9 cellular contexts compared by ENCODE assay signal in genomic region chr7:155804431-155804831, GRCh38. TPM values are rescaled to one million over a fixed set of nuclear protein-coding genes. Genes with fewer than 3 reads are reported as not detected.
A peak's percentile ranks its signal among the peaks of the same experiment; 100 is the strongest.
DNase-seq lines count a peak whose midpoint lies in the region; ATAC-seq and TF ChIP-seq lines count a peak whose summit lies in the region.
"Had no signal": no experiment of that assay in that cellular context is flagged by ENCODE, and none has a peak within 500 bp of the region (broad histone marks: within the 10 kb centered on the region; RNA-seq: fewer than 3 reads in every experiment).

No MANE protein-coding gene starts in this region.

- TF ChIP-seq CTCF in HEK293 (tag by site-specific recombination; IDR thresholded peaks at IDR 0.05) (no peak), chondrocyte (IDR thresholded peaks at IDR 0.05) (no peak)

- peaks cover 66% of the 10 kb centered on the region for H3K27me3 Mint-ChIP-seq in CD4-positive, CD25-positive, alpha-beta regulatory T cell
- H3K27me3 Mint-ChIP-seq in chondrocyte (ENCODE audit: low read depth), result peaks cover 39% of the 10 kb centered on the region
- H3K27me3 Mint-ChIP-seq in naive thymus-derived CD8-positive, alpha-beta T cell, result peaks cover 13 to 72% (median 44%) of the 10 kb centered on the region in 5 donors

- no peak for DNase-seq in CD4-positive, CD25-positive, alpha-beta regulatory T cell
- DNase-seq in chondrocyte (ENCODE audit: low spot score) (no peak), NCI-H446 treated with DMSO at 0.1 percent for 48 hours (lab: John Stamatoyannopoulos, UW) (no peak), kidney tubule cell (ENCODE audit: low spot score) (no peak)
- peak in 1 of 10 donors; percentile 22 for DNase-seq in naive thymus-derived CD8-positive, alpha-beta T cell

- H3K4me1 ChIP-seq in CD4-positive, CD25-positive, alpha-beta regulatory T cell (ENCODE audit: control insufficient read depth, insufficient read depth, low read length, poor library complexity, severe bottlenecking), result peaks cover 32% of the 10 kb centered on the region
- H3K4me1 ChIP-seq in HEK293 (ENCODE audit: control insufficient read depth, insufficient read depth, low read length), result peaks cover 3% of the 10 kb centered on the region; the same call in 1 of the 2 replicates

- no peak overlapping the region for H3K27ac ChIP-seq in CD4-positive, CD25-positive, alpha-beta regulatory T cell (ENCODE audit: insufficient read depth, low read length, poor library complexity, severe bottlenecking)
- H3K27ac ChIP-seq in HEK293 (ENCODE audit: extremely low read depth, low read depth, low read length), result no peak overlapping the region
- H3K27ac ChIP-seq: ovary had no signal

- POLR2A ChIA-PET in HEK293 (lab: Yijun Ruan, JAX), result interaction anchor here (0.5 kb wide), 1 partner anchor 352 kb away, joined by 3 read pairs; no protein-coding TSS in a partner anchor
- POLR2A ChIA-PET in naive thymus-derived CD8-positive, alpha-beta T cell (lab: Charles Lee), result no interaction called here

- peaks cover 0 to 1% (median 0%) of the 10 kb centered on the region in 7 donors for H3K9me3 Mint-ChIP-seq in CD4-positive, CD25-positive, alpha-beta regulatory T cell
- H3K9me3 Mint-ChIP-seq in chondrocyte (ENCODE audit: low read depth), result no peaks in the 10 kb centered on the region
- H3K9me3 Mint-ChIP-seq in naive thymus-derived CD8-positive, alpha-beta T cell, result no peaks in the 10 kb centered on the region

- H3K36me3 Mint-ChIP-seq in CD4-positive, CD25-positive, alpha-beta regulatory T cell, result no peaks in the 10 kb centered on the region
- H3K36me3 Mint-ChIP-seq in chondrocyte (ENCODE audit: low read depth), result no peaks in the 10 kb centered on the region
- no peaks in the 10 kb centered on the region for H3K36me3 Mint-ChIP-seq in naive thymus-derived CD8-positive, alpha-beta T cell

- H3K4me1 Mint-ChIP-seq in CD4-positive, CD25-positive, alpha-beta regulatory T cell, result peaks cover 0 to 25% (median 0%) of the 10 kb centered on the region in 4 donors
- H3K4me1 Mint-ChIP-seq in chondrocyte (ENCODE audit: low read depth), result peaks cover 24% of the 10 kb centered on the region
- H3K4me1 Mint-ChIP-seq in naive thymus-derived CD8-positive, alpha-beta T cell, result peaks cover 8 to 31% (median 24%) of the 10 kb centered on the region in 4 donors

- no peak for ATAC-seq in CD4-positive, CD25-positive, alpha-beta regulatory T cell (ENCODE audit: low read depth in 2 of 2)
- no peak for ATAC-seq in naive thymus-derived CD8-positive, alpha-beta T cell
- no peak for ATAC-seq in HG03520 (IDR thresholded peaks at IDR 0.05; ENCODE audit: unreplicated experiment)
- ATAC-seq in GM19351 (IDR thresholded peaks at IDR 0.05; ENCODE audit: unreplicated experiment), result no peak

- no peaks in the 10 kb centered on the region for H3K36me3 ChIP-seq in CD4-positive, CD25-positive, alpha-beta regulatory T cell (ENCODE audit: control insufficient read depth, insufficient read depth, low read length)
- H3K36me3 ChIP-seq in HEK293 (ENCODE audit: control insufficient read depth in 2 of 2, insufficient read depth in 1 of 2, low read length in 2 of 2), result no peaks in the 10 kb centered on the region
- H3K36me3 ChIP-seq: ovary had no signal

- no peak overlapping the region for H3K4me3 ChIP-seq in CD4-positive, CD25-positive, alpha-beta regulatory T cell (ENCODE audit: low read depth, low read length)
- no peak overlapping the region for H3K4me3 ChIP-seq in HEK293 (ENCODE audit: low read depth, low read length)
- H3K4me3 ChIP-seq: ovary had no signal

- CTCF ChIA-PET in HEK293 (lab: Yijun Ruan, JAX), result interaction anchor here (0.6 kb wide), 1 partner anchor 945 kb away, joined by 3 read pairs; no protein-coding TSS in a partner anchor

- H3K9me3 ChIP-seq in CD4-positive, CD25-positive, alpha-beta regulatory T cell (ENCODE audit: control insufficient read depth in 2 of 2, low read length in 2 of 2), result no peaks in the 10 kb centered on the region
- H3K9me3 ChIP-seq in HEK293 (ENCODE audit: control insufficient read depth, insufficient read depth, low read depth, low read length), result no peaks in the 10 kb centered on the region
- H3K9me3 ChIP-seq: ovary had no signal

- peak overlapping the region in 3 of 4 donors; percentile 7 to 60 (median 31) for H3K4me3 Mint-ChIP-seq in CD4-positive, CD25-positive, alpha-beta regulatory T cell
- H3K4me3 Mint-ChIP-seq in chondrocyte (ENCODE audit: unreplicated experiment), result peak overlapping the region; percentile 58
- peak overlapping the region in 8 of 10 donors; percentile 24 to 78 (median 53) for H3K4me3 Mint-ChIP-seq in naive thymus-derived CD8-positive, alpha-beta T cell

- H3K27ac Mint-ChIP-seq in CD4-positive, CD25-positive, alpha-beta regulatory T cell, result no peak overlapping the region
- no peak overlapping the region for H3K27ac Mint-ChIP-seq in chondrocyte (ENCODE audit: unreplicated experiment)
- peak overlapping the region in 1 of 10 donors; percentile 29 for H3K27ac Mint-ChIP-seq in naive thymus-derived CD8-positive, alpha-beta T cell

- H3K27me3 ChIP-seq in CD4-positive, CD25-positive, alpha-beta regulatory T cell (ENCODE audit: control insufficient read depth, insufficient read depth, low read length), result peaks cover 4% of the 10 kb centered on the region

TF ChIP-seq in HEK293, 187 proteins besides CTCF, POLR2A, EP300 and RAD21:
- no peak for TF ChIP-seq MEIS1 (CRISPR knock-in tag; IDR thresholded peaks at IDR 0.05; ENCODE audit: borderline replicate concordance)
- TF ChIP-seq ZNF335 (tag by site-specific recombination; conservative IDR thresholded peaks at IDR 0.05), result peak; percentile 5; the same call in 1 of the 2 replicates
- TF ChIP-seq ZNF76 (tag by site-specific recombination; IDR thresholded peaks at IDR 0.05; ENCODE audit: borderline replicate concordance, low read depth), result no peak

RNA-seq across cellular contexts. Expression of gene SHH, which starts 7.8 kb away (rescaled TPM):
- total RNA-seq in CD4-positive, CD25-positive, alpha-beta regulatory T cell, result not detected
- polyA plus RNA-seq in CD4-positive, CD25-positive, alpha-beta regulatory T cell, result under 1 TPM in 2 of 4 donors, not detected in 2; 0.06 to 0.32 TPM
- not detected in 3 replicates for total RNA-seq in chondrocyte
- total RNA-seq in naive thymus-derived CD8-positive, alpha-beta T cell, result not detected
- under 1 TPM in 1 of 3 donors, not detected in 2; 0.11 TPM for polyA plus RNA-seq in naive thymus-derived CD8-positive, alpha-beta T cell
- polyA plus RNA-seq: ovary had no signal
